Comparison of ENCODE assay signal across 8 cellular contexts in the genomic region with DNA sequence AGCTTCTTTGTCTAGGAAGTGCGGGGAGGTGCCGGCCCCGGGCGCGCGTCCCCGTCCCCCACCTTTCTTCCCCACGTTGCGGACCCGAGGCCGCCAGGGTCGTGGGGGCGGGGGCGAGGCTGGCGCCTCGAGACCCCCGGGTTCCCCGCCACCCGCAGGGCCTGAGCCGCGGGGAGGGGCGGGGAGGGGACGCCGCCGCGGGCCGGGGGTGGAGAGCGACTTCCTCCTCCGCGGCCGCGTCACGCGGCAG. TPM values are rescaled to one million over a fixed set of nuclear protein-coding genes. Genes with fewer than 3 reads are reported as not detected.
DNase-seq lines count a peak whose midpoint lies in the region; ATAC-seq and TF ChIP-seq lines count a peak whose summit lies in the region.

No MANE protein-coding gene starts in this region.

- no peaks in the 10 kb centered on the region for H3K9me3 ChIP-seq in BE2C

- no peaks in the 10 kb centered on the region for H3K27me3 ChIP-seq in BE2C
- peaks cover 2% of the 10 kb centered on the region; the same call in 1 of the 2 replicates for H3K27me3 ChIP-seq in KMS-11 (ENCODE audit: insufficient read depth, low read depth)

- H2AFZ ChIP-seq in KMS-11 (ENCODE audit: low read depth), result peak overlapping the region; percentile 82

- DNase-seq in BE2C, result no peak
- DNase-seq in NCI-H1930 (lab: John Stamatoyannopoulos, UW), result no peak
- no peak for DNase-seq in retina
- no peak for DNase-seq in T-helper 9 cell

- peak overlapping the region; percentile 74; the same call in 1 of the 2 replicates for H3K9ac ChIP-seq in KMS-11

- H3K36me3 Mint-ChIP-seq in dendritic cell treated with granulocyte-macrophage colony-stimulating factor and Interleukin-4, amounts not matched to agents 40 ng/mL and 50 ng/mL, for 4 days (ENCODE audit: low read depth), result peaks cover 44% of the 10 kb centered on the region
- H3K36me3 Mint-ChIP-seq in nephron (ENCODE audit: low read depth), result peaks cover 28% of the 10 kb centered on the region

- peak overlapping the region; percentile 88 for H3K27ac Mint-ChIP-seq in dendritic cell treated with granulocyte-macrophage colony-stimulating factor and Interleukin-4, amounts not matched to agents 40 ng/mL and 50 ng/mL, for 4 days
- H3K27ac Mint-ChIP-seq in nephron, result peak overlapping the region; percentile 80 to 99 (median 98)

- H3K4me2 ChIP-seq in KMS-11, result peak overlapping the region; percentile 61

- H3K27me3 Mint-ChIP-seq in dendritic cell treated with granulocyte-macrophage colony-stimulating factor and Interleukin-4, amounts not matched to agents 40 ng/mL and 50 ng/mL, for 4 days, result no peaks in the 10 kb centered on the region
- peaks cover 22% of the 10 kb centered on the region for H3K27me3 Mint-ChIP-seq in nephron (ENCODE audit: low read depth)

- H3K4me3 ChIP-seq in BE2C (ENCODE audit: low read depth, low read length), result peak overlapping the region; percentile 69
- H3K4me3 ChIP-seq in KMS-11 (IDR thresholded peaks at IDR 0.05; ENCODE audit: insufficient read depth, low read depth, low read length), result no peak overlapping the region

- peaks cover 65% of the 10 kb centered on the region for H3K4me1 Mint-ChIP-seq in dendritic cell treated with granulocyte-macrophage colony-stimulating factor and Interleukin-4, amounts not matched to agents 40 ng/mL and 50 ng/mL, for 4 days (ENCODE audit: low read depth)
- H3K4me1 Mint-ChIP-seq in nephron, result peaks cover 28% of the 10 kb centered on the region

- intact Hi-C loops in dendritic cell treated with granulocyte-macrophage colony-stimulating factor and Interleukin-4, amounts not matched to agents 40 ng/mL and 50 ng/mL, for 4 days (cut with micrococcal nuclease), result loop anchor here (2.0 to 10.0 kb wide), 2 partner anchors 38 to 120 kb away; partner anchors contain the start of genes BAHCC1 and FAAP100

- no peak for TF ChIP-seq CTCF in BE2C (IDR thresholded peaks at IDR 0.05; ENCODE audit: low read depth, low read length)
- TF ChIP-seq CTCF in KMS-11 (conservative IDR thresholded peaks at IDR 0.05; ENCODE audit: low read depth, low read length), result no peak
- no peak for TF ChIP-seq CTCF in nephron (IDR thresholded peaks at IDR 0.05; ENCODE audit: unreplicated experiment in 3 of 3)

- H3K79me2 ChIP-seq in KMS-11 (ENCODE audit: insufficient read depth, low read depth), result peaks cover 24% of the 10 kb centered on the region

- no peak for ATAC-seq in HG02678 (IDR thresholded peaks at IDR 0.05; ENCODE audit: unreplicated experiment)

- H3K36me3 ChIP-seq in BE2C (peaks cover 29% of the 10 kb centered on the region), KMS-11 (ENCODE audit: insufficient read depth) (peaks cover 20% of the 10 kb centered on the region; the same call in 1 of the 2 replicates)

- no peaks in the 10 kb centered on the region for H3K4me1 ChIP-seq in BE2C
- H3K4me1 ChIP-seq in KMS-11 (ENCODE audit: low read depth, poor library complexity, severe bottlenecking), result peaks cover 26% of the 10 kb centered on the region

- peak overlapping the region; percentile 81 for H3K4me3 Mint-ChIP-seq in dendritic cell treated with granulocyte-macrophage colony-stimulating factor and Interleukin-4, amounts not matched to agents 40 ng/mL and 50 ng/mL, for 4 days
- peak overlapping the region; percentile 73 to 94 (median 84) for H3K4me3 Mint-ChIP-seq in nephron

- H3K9me3 Mint-ChIP-seq in dendritic cell treated with granulocyte-macrophage colony-stimulating factor and Interleukin-4, amounts not matched to agents 40 ng/mL and 50 ng/mL, for 4 days, result no peaks in the 10 kb centered on the region
- peaks cover 5% of the 10 kb centered on the region for H3K9me3 Mint-ChIP-seq in nephron

- H4K20me1 ChIP-seq in KMS-11 (ENCODE audit: insufficient read depth), result peaks cover 30% of the 10 kb centered on the region; the same call in 1 of the 2 replicates

- peak overlapping the region; percentile 74 for H3K27ac ChIP-seq in KMS-11

RNA-seq across cellular contexts. Expression of gene ACTG1, which starts 1.8 kb away (rescaled TPM):
- 2,263 TPM for polyA plus RNA-seq in BE2C (2012; ENCODE audit: insufficient read depth, insufficient read length, low read depth)

RNA-seq across cellular contexts. Expression of gene FSCN2, which starts 13.8 kb away (rescaled TPM):
- polyA plus RNA-seq in BE2C (2012; ENCODE audit: insufficient read depth, insufficient read length, low read depth), result 2.4 TPM

RNA-seq across cellular contexts. Expression of gene FAAP100, which starts 37.7 kb away (rescaled TPM):
- 43.0 TPM for polyA plus RNA-seq in BE2C (2012; ENCODE audit: insufficient read depth, insufficient read length, low read depth)
